ENCODE assay signal across 20 cellular contexts in the genomic region with DNA sequence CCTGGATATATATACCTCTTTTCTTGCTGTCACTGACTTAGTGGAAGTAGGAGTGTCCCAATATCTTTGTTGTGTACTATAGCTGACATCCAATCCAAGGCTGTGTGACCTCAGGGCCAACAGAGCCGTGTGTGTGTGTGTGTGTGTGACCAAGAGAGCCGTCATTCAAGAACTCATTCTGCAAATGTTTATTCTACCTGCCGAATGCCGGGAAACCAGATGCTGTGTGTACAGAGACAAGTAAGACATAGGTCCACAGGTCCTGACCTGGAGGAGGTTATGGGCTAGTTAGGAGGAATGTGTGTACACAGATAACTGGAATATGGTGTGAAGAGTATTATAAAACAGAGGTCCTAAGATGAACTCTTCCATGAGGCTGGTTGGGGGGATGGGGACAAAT.
"Had no signal": no experiment of that assay in that cellular context is flagged by ENCODE, and none has a peak within 500 bp of the region (broad histone marks: within the 10 kb centered on the region; RNA-seq: fewer than 3 reads in every experiment).

No MANE protein-coding gene starts in this region.

- H3K9me3 Mint-ChIP-seq: activated CD4-positive, alpha-beta memory T cell treated with anti-CD3 and anti-CD28 coated beads for 36 hours; activated naive CD4-positive, alpha-beta T cell treated with anti-CD3 and anti-CD28 coated beads for 36 hours; activated naive CD8-positive, alpha-beta T cell treated with anti-CD3 and anti-CD28 coated beads, Interleukin-2, amount 10 ng/mL, durations not matched to agents 7 days and 5 days; endodermal cell; nephron progenitor cell had no signal

- DNase-seq: activated CD4-positive, alpha-beta memory T cell treated with anti-CD3 and anti-CD28 coated beads for 36 hours; activated CD4-positive, alpha-beta T cell treated with anti-CD3 and anti-CD28 coated beads for 48 hours; activated effector memory CD4-positive, alpha-beta T cell treated with Interleukin-2 at 50 U/mL for 16 hours; activated naive CD4-positive, alpha-beta T cell treated with anti-CD3 and anti-CD28 coated beads for 36 hours; activated naive CD8-positive, alpha-beta T cell treated with anti-CD3 and anti-CD28 coated beads, Interleukin-2, amount 10 ng/mL, durations not matched to agents 7 days and 5 days; activated T-cell treated with anti-CD3 and anti-CD28 coated beads, Interleukin-2, amount 50 U/mL, for 48 hours; amniotic stem cell; cortex of kidney; endodermal cell; esophagus squamous epithelium; gastrocnemius medialis; heart left ventricle; left colon; lower lobe of right lung; mesendoderm; mucosa of descending colon; nephron progenitor cell; psoas muscle; stimulated activated CD4-positive, alpha-beta T cell treated with anti-CD3 and anti-CD28 coated beads, Interleukin-4, amount 100 ng/mL, for 4 hours; stimulated activated naive CD8-positive, alpha-beta T cell treated with anti-CD3 and anti-CD28 coated beads, Interleukin-15, Interleukin-2, amounts not matched to agents 100 U/mL and 50 U/mL, for 24 hours had no signal

- H3K27ac Mint-ChIP-seq: activated CD4-positive, alpha-beta memory T cell treated with anti-CD3 and anti-CD28 coated beads for 36 hours; activated naive CD4-positive, alpha-beta T cell treated with anti-CD3 and anti-CD28 coated beads for 36 hours; activated naive CD8-positive, alpha-beta T cell treated with anti-CD3 and anti-CD28 coated beads, Interleukin-2, amount 10 ng/mL, durations not matched to agents 7 days and 5 days; endodermal cell; nephron progenitor cell had no signal

- H3K36me3 Mint-ChIP-seq: activated CD4-positive, alpha-beta memory T cell treated with anti-CD3 and anti-CD28 coated beads for 36 hours; activated naive CD8-positive, alpha-beta T cell treated with anti-CD3 and anti-CD28 coated beads, Interleukin-2, amount 10 ng/mL, durations not matched to agents 7 days and 5 days had no signal

- H3K4me1 Mint-ChIP-seq: activated naive CD8-positive, alpha-beta T cell treated with anti-CD3 and anti-CD28 coated beads, Interleukin-2, amount 10 ng/mL, durations not matched to agents 7 days and 5 days; endodermal cell had no signal

- ATAC-seq: gastrocnemius medialis; heart left ventricle; left colon; lower lobe of right lung; mucosa of descending colon; psoas muscle; stimulated activated naive CD8-positive, alpha-beta T cell treated with anti-CD3 and anti-CD28 coated beads, Interleukin-15, Interleukin-2, amounts not matched to agents 100 U/mL and 50 U/mL, for 24 hours had no signal

- H3K4me3 Mint-ChIP-seq: activated CD4-positive, alpha-beta memory T cell treated with anti-CD3 and anti-CD28 coated beads for 36 hours; activated naive CD4-positive, alpha-beta T cell treated with anti-CD3 and anti-CD28 coated beads for 36 hours; activated naive CD8-positive, alpha-beta T cell treated with anti-CD3 and anti-CD28 coated beads, Interleukin-2, amount 10 ng/mL, durations not matched to agents 7 days and 5 days; endodermal cell; nephron progenitor cell had no signal
